21 cellular contexts compared by ENCODE assay signal in genomic region chr22:42770941-42771647, GRCh38. TPM values are rescaled to one million over a fixed set of nuclear protein-coding genes. Genes with fewer than 3 reads are reported as not detected.
DNase-seq lines count a peak whose midpoint lies in the region; ATAC-seq and TF ChIP-seq lines count a peak whose summit lies in the region.
"Had no signal": no experiment of that assay in that cellular context is flagged by ENCODE, and none has a peak within 500 bp of the region (broad histone marks: within the 10 kb centered on the region; RNA-seq: fewer than 3 reads in every experiment).

No MANE protein-coding gene starts in this region.

- ATAC-seq in Right ventricle myocardium inferior (no peak), GM23338 (no peak)
- ATAC-seq: activated CD8-positive, alpha-beta memory T cell treated with anti-CD3 and anti-CD28 coated beads, Interleukin-2, amount 10 ng/mL, durations not matched to agents 7 days and 5 days; activated T-cell treated with anti-CD3 and anti-CD28 coated beads, Interleukin-2, amount 50 U/mL, for 72 hours; naive thymus-derived CD4-positive, alpha-beta T cell; stimulated activated effector memory CD8-positive, alpha-beta T cell treated with anti-CD3 and anti-CD28 coated beads, Interleukin-12 subunit alpha, Interleukin-12 subunit beta, amount 100 ng/mL, for 72 hours had no signal

- no peaks in the 10 kb centered on the region for H3K9me3 ChIP-seq in right atrium auricular region
- H3K9me3 ChIP-seq: pancreas, suprapubic skin had no signal

- no peak overlapping the region for H2AFZ ChIP-seq in GM23338

- H3K36me3 Mint-ChIP-seq in nephron (ENCODE audit: low read depth) (no peaks in the 10 kb centered on the region), CD14-positive monocyte (no peaks in the 10 kb centered on the region), GM23338 (ENCODE audit: low read depth) (no peaks in the 10 kb centered on the region)
- H3K36me3 Mint-ChIP-seq: activated CD8-positive, alpha-beta memory T cell treated with anti-CD3 and anti-CD28 coated beads, Interleukin-2, amount 10 ng/mL, durations not matched to agents 7 days and 5 days; naive thymus-derived CD4-positive, alpha-beta T cell; stimulated activated effector memory CD8-positive, alpha-beta T cell treated with anti-CD3 and anti-CD28 coated beads, Interleukin-12 subunit alpha, Interleukin-12 subunit beta, amount 100 ng/mL, for 72 hours had no signal

- H3K4me1 Mint-ChIP-seq in nephron (peaks cover 22% of the 10 kb centered on the region), CD14-positive monocyte (peaks cover 19% of the 10 kb centered on the region), GM23338 (peaks cover 10% of the 10 kb centered on the region; the same call in 2 of the 3 replicates)
- H3K4me1 Mint-ChIP-seq: activated CD8-positive, alpha-beta memory T cell treated with anti-CD3 and anti-CD28 coated beads, Interleukin-2, amount 10 ng/mL, durations not matched to agents 7 days and 5 days; central memory CD8-positive, alpha-beta T cell; stimulated activated effector memory CD8-positive, alpha-beta T cell treated with anti-CD3 and anti-CD28 coated beads, Interleukin-12 subunit alpha, Interleukin-12 subunit beta, amount 100 ng/mL, for 72 hours had no signal

- TF ChIP-seq CTCF in right atrium auricular region (IDR thresholded peaks at IDR 0.05): no peak
- TF ChIP-seq CTCF in RWPE1 (conservative IDR thresholded peaks at IDR 0.05; ENCODE audit: low read depth): no peak
- TF ChIP-seq CTCF in nephron (IDR thresholded peaks at IDR 0.05; ENCODE audit: unreplicated experiment in 3 of 3): no peak
- no peak for TF ChIP-seq CTCF in CD14-positive monocyte (IDR thresholded peaks at IDR 0.05)
- TF ChIP-seq CTCF in GM23338 (conservative IDR thresholded peaks at IDR 0.05; ENCODE audit: low read depth in 2 of 2): no peak

- H3K79me2 ChIP-seq in GM23338 (replicated peaks; ENCODE audit: insufficient read depth): no peaks in the 10 kb centered on the region

- H3K27me3 ChIP-seq in right atrium auricular region (no peaks in the 10 kb centered on the region), GM23338 (ENCODE audit: insufficient read depth) (no peaks in the 10 kb centered on the region)
- H3K27me3 ChIP-seq: pancreas, suprapubic skin had no signal

- no peaks in the 10 kb centered on the region for H3K36me3 ChIP-seq in right atrium auricular region
- no peaks in the 10 kb centered on the region for H3K36me3 ChIP-seq in GM23338 (ENCODE audit: insufficient read depth)
- H3K36me3 ChIP-seq: pancreas, suprapubic skin, WERI-Rb-1 had no signal

- no peaks in the 10 kb centered on the region for H4K20me1 ChIP-seq in GM23338 (replicated peaks; ENCODE audit: insufficient read depth)

- H3K4me2 ChIP-seq in GM23338: no peak overlapping the region

- POLR2A ChIA-PET in RWPE1 (lab: Yijun Ruan, JAX; ENCODE audit: low non-redundant PET): no interaction called here

- CTCF ChIA-PET in RWPE1 (lab: Yijun Ruan, JAX): interaction anchor here (0.7 kb wide), 1 partner anchor 10 kb away, joined by 3 read pairs; no protein-coding TSS in a partner anchor

- H3K9me3 Mint-ChIP-seq in nephron (no peaks in the 10 kb centered on the region), CD14-positive monocyte (no peaks in the 10 kb centered on the region), GM23338 (no peaks in the 10 kb centered on the region)
- H3K9me3 Mint-ChIP-seq: activated T-cell treated with anti-CD3 and anti-CD28 coated beads, Interleukin-2, amount 50 U/mL, for 72 hours; central memory CD8-positive, alpha-beta T cell; stimulated activated effector memory CD8-positive, alpha-beta T cell treated with anti-CD3 and anti-CD28 coated beads, Interleukin-12 subunit alpha, Interleukin-12 subunit beta, amount 100 ng/mL, for 72 hours had no signal

- no peak overlapping the region for H3K4me3 ChIP-seq in right atrium auricular region
- H3K4me3 ChIP-seq in GM23338: no peak overlapping the region
- H3K4me3 ChIP-seq: suprapubic skin had no signal

- H3K9me2 ChIP-seq in GM23338 (ENCODE audit: insufficient read depth): no peaks in the 10 kb centered on the region

- intact Hi-C loops in Right ventricle myocardium inferior (cut with DNase I): loop anchor here (5.0 kb wide), 1 partner anchor 84 kb away; no protein-coding TSS in a partner anchor
- intact Hi-C loops in CD14-positive monocyte (cut with micrococcal nuclease): no loop called here

- H3K4me1 ChIP-seq in right atrium auricular region (peaks cover 0 to 15% of the 10 kb centered on the region in 2 donors), GM23338 (ENCODE audit: insufficient read depth) (no peaks in the 10 kb centered on the region; the same call in 1 of the 2 replicates)

- H3K4me3 Mint-ChIP-seq in nephron: peak overlapping the region in 1 of 3 experiments; percentile 4
- no peak overlapping the region for H3K4me3 Mint-ChIP-seq in CD14-positive monocyte
- no peak overlapping the region for H3K4me3 Mint-ChIP-seq in GM23338
- H3K4me3 Mint-ChIP-seq: activated CD8-positive, alpha-beta memory T cell treated with anti-CD3 and anti-CD28 coated beads, Interleukin-2, amount 10 ng/mL, durations not matched to agents 7 days and 5 days; activated T-cell treated with anti-CD3 and anti-CD28 coated beads, Interleukin-2, amount 50 U/mL, for 72 hours; central memory CD8-positive, alpha-beta T cell; naive thymus-derived CD4-positive, alpha-beta T cell; stimulated activated effector memory CD8-positive, alpha-beta T cell treated with anti-CD3 and anti-CD28 coated beads, Interleukin-12 subunit alpha, Interleukin-12 subunit beta, amount 100 ng/mL, for 72 hours had no signal

- peak; percentile 44 for DNase-seq in Right ventricle myocardium inferior (ENCODE audit: missing footprints)
- DNase-seq in right atrium auricular region (ENCODE audit: low spot score): no peak
- no peak for DNase-seq in RWPE1 (ENCODE audit: low spot score)
- no peak for DNase-seq in CD14-positive monocyte (ENCODE audit: low spot score)
- no peak for DNase-seq in EL
- DNase-seq in GM23338 (ENCODE audit: low spot score): no peak
- no peak for DNase-seq in NCI-H526 treated with DMSO at 0.1 percent for 48 hours (lab: John Stamatoyannopoulos, UW)
- DNase-seq: activated CD8-positive, alpha-beta memory T cell treated with anti-CD3 and anti-CD28 coated beads, Interleukin-2, amount 10 ng/mL, durations not matched to agents 7 days and 5 days; activated naive CD4-positive, alpha-beta T cell; activated T-cell treated with anti-CD3 and anti-CD28 coated beads, Interleukin-2, amount 50 U/mL, for 72 hours; DND-41; naive thymus-derived CD4-positive, alpha-beta T cell; NCI-H510A; pancreas; SHP77 treated with DMSO at 0.1 percent for 48 hours; stimulated activated CD4-positive, alpha-beta T cell treated with anti-CD3 and anti-CD28 coated beads, Interleukin-4, amount 100 ng/mL, for 1 hour; WERI-Rb-1 had no signal

- no peaks in the 10 kb centered on the region for H3F3A ChIP-seq in GM23338 (replicated peaks; ENCODE audit: low read depth)

- no peak overlapping the region for H3K27ac ChIP-seq in right atrium auricular region
- peak overlapping the region; percentile 38 for H3K27ac ChIP-seq in RWPE1
- H3K27ac ChIP-seq in GM23338 (ENCODE audit: low read depth): no peak overlapping the region
- H3K27ac ChIP-seq: suprapubic skin, WERI-Rb-1 had no signal

- H3K27me3 Mint-ChIP-seq in nephron (ENCODE audit: low read depth): peaks cover 4% of the 10 kb centered on the region
- H3K27me3 Mint-ChIP-seq in CD14-positive monocyte (ENCODE audit: low read depth in 3 of 3): peaks cover 5 to 9% (median 8%) of the 10 kb centered on the region in 3 donors
- no peaks in the 10 kb centered on the region for H3K27me3 Mint-ChIP-seq in GM23338 (ENCODE audit: insufficient read depth, low read depth, poor library complexity)

- H3K27ac Mint-ChIP-seq in nephron (peak overlapping the region; percentile 46 to 64 (median 60)), CD14-positive monocyte (no peak overlapping the region), GM23338 (no peak overlapping the region)
- H3K27ac Mint-ChIP-seq: activated CD8-positive, alpha-beta memory T cell treated with anti-CD3 and anti-CD28 coated beads, Interleukin-2, amount 10 ng/mL, durations not matched to agents 7 days and 5 days; activated T-cell treated with anti-CD3 and anti-CD28 coated beads, Interleukin-2, amount 50 U/mL, for 72 hours; naive thymus-derived CD4-positive, alpha-beta T cell; stimulated activated effector memory CD8-positive, alpha-beta T cell treated with anti-CD3 and anti-CD28 coated beads, Interleukin-12 subunit alpha, Interleukin-12 subunit beta, amount 100 ng/mL, for 72 hours had no signal

TF ChIP-seq in GM23338, 12 proteins besides CTCF, POLR2A, EP300 and RAD21 (continues in another document):
- TF ChIP-seq ZNF331 (CRISPR knock-in tag; IDR thresholded peaks at IDR 0.05; ENCODE audit: low read depth): no peak
- TF ChIP-seq ETS1 (IDR thresholded peaks at IDR 0.05): no peak

RNA-seq across cellular contexts. Expression of gene A4GALT, which starts 50.4 kb away (rescaled TPM):
- total RNA-seq in Right ventricle myocardium inferior (81.2 TPM), right atrium auricular region (10 to 100 TPM; 40.8 to 78.6 TPM)
- polyA plus RNA-seq in CD14-positive monocyte (not detected), GM23338 (2016; fragmentation: Nextera tagmentation; extraction: Ambion mirVana) (7.0 and 8.9 TPM in 2 replicates)
- total RNA-seq in GM23338 (2014; rRNA removed; shearing (Covaris generic)): 12.7 and 16.2 TPM in 2 replicates
- total RNA-seq: naive thymus-derived CD4-positive, alpha-beta T cell had no signal
- polyA plus RNA-seq: naive thymus-derived CD4-positive, alpha-beta T cell had no signal

Comparison
In these comparisons a context has a peak if more than half of its experiments do, and no peak if none do; other contexts are left out.
1. H3K27ac Mint-ChIP-seq: peak in nephron (3 of 3); none in CD14-positive monocyte (0 of 7) and GM23338 (single experiment).